1 cellular context compared by ENCODE assay signal in genomic region chr3:149278911-149279310, GRCh38.
TF ChIP-seq lines count a peak whose summit lies in the region.

No MANE protein-coding gene starts in this region.

TF ChIP-seq in K562, 482 proteins besides CTCF, POLR2A, EP300 and RAD21:
- no peak for TF ChIP-seq ZC3H8 (IDR thresholded peaks at IDR 0.05)
- no peak for TF ChIP-seq KLF6 (CRISPR knock-in tag; IDR thresholded peaks at IDR 0.05; ENCODE audit: borderline replicate concordance)
- no peak for TF ChIP-seq ZNF444 (CRISPR knock-in tag; IDR thresholded peaks at IDR 0.05)
- no peak for TF ChIP-seq PHB2 (IDR thresholded peaks at IDR 0.05; ENCODE audit: low read depth)
- TF ChIP-seq ZBED1 (IDR thresholded peaks at IDR 0.05), result no peak
- TF ChIP-seq, protein P1, sequence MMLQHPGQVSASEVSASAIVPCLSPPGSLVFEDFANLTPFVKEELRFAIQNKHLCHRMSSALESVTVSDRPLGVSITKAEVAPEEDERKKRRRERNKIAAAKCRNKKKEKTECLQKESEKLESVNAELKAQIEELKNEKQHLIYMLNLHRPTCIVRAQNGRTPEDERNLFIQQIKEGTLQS (IDR thresholded peaks at IDR 0.05), result no peak
- TF ChIP-seq, protein P1 (CRISPR knock-in tag; conservative IDR thresholded peaks at IDR 0.05), result no peak
